ENCODE assay signal across 11 cellular contexts in genomic region chr1:46288485-46289133, GRCh38. TPM values are rescaled to one million over a fixed set of nuclear protein-coding genes. Genes with fewer than 3 reads are reported as not detected.
DNase-seq lines count a peak whose midpoint lies in the region; ATAC-seq and TF ChIP-seq lines count a peak whose summit lies in the region.
"Had no signal": no experiment of that assay in that cellular context is flagged by ENCODE, and none has a peak within 500 bp of the region (broad histone marks: within the 10 kb centered on the region; RNA-seq: fewer than 3 reads in every experiment).

No MANE protein-coding gene starts in this region.

- no peak for DNase-seq in activated T-cell treated with anti-CD3 and anti-CD28 coated beads, Interleukin-2, amount 50 U/mL, for 24 hours
- no peak for DNase-seq in activated T-cell treated with anti-CD3 and anti-CD28 coated beads for 4 hours
- DNase-seq in activated CD8-positive, alpha-beta T cell treated with anti-CD3 and anti-CD28 coated beads, Interleukin-2, amount 10 ng/mL, durations not matched to agents 7 days and 5 days = no peak
- DNase-seq in fibroblast of the aortic adventitia (ENCODE audit: low read depth) = peak; percentile 19
- no peak for DNase-seq in stimulated activated effector memory CD8-positive, alpha-beta T cell treated with anti-CD3 and anti-CD28 coated beads, Interleukin-12 subunit alpha, Interleukin-12 subunit beta, amount 100 ng/mL, for 72 hours (ENCODE audit: low spot score in 2 of 2)
- DNase-seq in foreskin melanocyte = no peak
- DNase-seq in immature natural killer cell = no peak
- DNase-seq: activated CD4-positive, alpha-beta T cell treated with anti-CD3 and anti-CD28 coated beads, Interleukin-2, amount 50 U/mL, for 1 hour; SHP77 treated with DMSO at 0.1 percent for 48 hours had no signal

- no peaks in the 10 kb centered on the region for H3K27me3 Mint-ChIP-seq in activated T-cell treated with anti-CD3 and anti-CD28 coated beads, Interleukin-2, amount 50 U/mL, for 24 hours
- no peaks in the 10 kb centered on the region for H3K27me3 Mint-ChIP-seq in activated CD8-positive, alpha-beta T cell treated with anti-CD3 and anti-CD28 coated beads, Interleukin-2, amount 10 ng/mL, durations not matched to agents 7 days and 5 days (ENCODE audit: low read depth)
- peaks cover 0 to 2% (median 0%) of the 10 kb centered on the region in 3 donors for H3K27me3 Mint-ChIP-seq in immature natural killer cell (ENCODE audit: low read depth in 3 of 3)

- CTCF ChIA-PET in activated CD8-positive, alpha-beta T cell treated with anti-CD3 and anti-CD28 coated beads, Interleukin-2, amount 10 ng/mL, durations not matched to agents 7 days and 5 days (lab: Charles Lee) = interaction anchor here (1.0 kb wide), 1 partner anchor 11 kb away, joined by 3 read pairs; no protein-coding TSS in a partner anchor

- ATAC-seq in activated CD8-positive, alpha-beta T cell treated with anti-CD3 and anti-CD28 coated beads, Interleukin-2, amount 10 ng/mL, durations not matched to agents 7 days and 5 days = no peak
- ATAC-seq in stimulated activated effector memory CD8-positive, alpha-beta T cell treated with anti-CD3 and anti-CD28 coated beads, Interleukin-12 subunit alpha, Interleukin-12 subunit beta, amount 100 ng/mL, for 72 hours = no peak
- no peak for ATAC-seq in HG03378 (IDR thresholded peaks at IDR 0.05; ENCODE audit: unreplicated experiment)

- peaks cover 73% of the 10 kb centered on the region for H3K36me3 Mint-ChIP-seq in activated T-cell treated with anti-CD3 and anti-CD28 coated beads, Interleukin-2, amount 50 U/mL, for 24 hours (ENCODE audit: low read depth)
- peaks cover 40% of the 10 kb centered on the region for H3K36me3 Mint-ChIP-seq in activated CD8-positive, alpha-beta T cell treated with anti-CD3 and anti-CD28 coated beads, Interleukin-2, amount 10 ng/mL, durations not matched to agents 7 days and 5 days (ENCODE audit: low read depth)
- peaks cover 68% of the 10 kb centered on the region for H3K36me3 Mint-ChIP-seq in stimulated activated effector memory CD8-positive, alpha-beta T cell treated with anti-CD3 and anti-CD28 coated beads, Interleukin-12 subunit alpha, Interleukin-12 subunit beta, amount 100 ng/mL, for 72 hours
- H3K36me3 Mint-ChIP-seq in immature natural killer cell = peaks cover 9 to 39% (median 15%) of the 10 kb centered on the region in 3 donors

- no peaks in the 10 kb centered on the region for H3K9me3 Mint-ChIP-seq in activated T-cell treated with anti-CD3 and anti-CD28 coated beads, Interleukin-2, amount 50 U/mL, for 24 hours
- H3K9me3 Mint-ChIP-seq in activated CD8-positive, alpha-beta T cell treated with anti-CD3 and anti-CD28 coated beads, Interleukin-2, amount 10 ng/mL, durations not matched to agents 7 days and 5 days (ENCODE audit: insufficient read depth) = no peaks in the 10 kb centered on the region
- H3K9me3 Mint-ChIP-seq in stimulated activated effector memory CD8-positive, alpha-beta T cell treated with anti-CD3 and anti-CD28 coated beads, Interleukin-12 subunit alpha, Interleukin-12 subunit beta, amount 100 ng/mL, for 72 hours = no peaks in the 10 kb centered on the region
- peaks cover 0 to 1% (median 0%) of the 10 kb centered on the region in 6 donors for H3K9me3 Mint-ChIP-seq in immature natural killer cell

- POLR2A ChIA-PET in activated CD8-positive, alpha-beta T cell treated with anti-CD3 and anti-CD28 coated beads, Interleukin-2, amount 10 ng/mL, durations not matched to agents 7 days and 5 days (lab: Charles Lee) = interaction anchor here (1.0 kb wide), 1 partner anchor 14 kb away, joined by 3 read pairs; the partner anchor contains the start of genes LRRC41 and UQCRH

- no peak for TF ChIP-seq CTCF in fibroblast of the aortic adventitia (IDR thresholded peaks at IDR 0.05; ENCODE audit: insufficient read depth, low read length)

- H3K4me1 Mint-ChIP-seq in activated T-cell treated with anti-CD3 and anti-CD28 coated beads, Interleukin-2, amount 50 U/mL, for 24 hours (ENCODE audit: low read depth) = peaks cover 21% of the 10 kb centered on the region
- peaks cover 30% of the 10 kb centered on the region for H3K4me1 Mint-ChIP-seq in activated CD8-positive, alpha-beta T cell treated with anti-CD3 and anti-CD28 coated beads, Interleukin-2, amount 10 ng/mL, durations not matched to agents 7 days and 5 days (ENCODE audit: low read depth)
- H3K4me1 Mint-ChIP-seq in stimulated activated effector memory CD8-positive, alpha-beta T cell treated with anti-CD3 and anti-CD28 coated beads, Interleukin-12 subunit alpha, Interleukin-12 subunit beta, amount 100 ng/mL, for 72 hours = peaks cover 8% of the 10 kb centered on the region
- peaks cover 4 to 6% of the 10 kb centered on the region in 2 donors for H3K4me1 Mint-ChIP-seq in immature natural killer cell

- peak overlapping the region; percentile 50 for H3K27ac Mint-ChIP-seq in activated T-cell treated with anti-CD3 and anti-CD28 coated beads, Interleukin-2, amount 50 U/mL, for 24 hours
- H3K27ac Mint-ChIP-seq in activated CD8-positive, alpha-beta T cell treated with anti-CD3 and anti-CD28 coated beads, Interleukin-2, amount 10 ng/mL, durations not matched to agents 7 days and 5 days = peak overlapping the region; percentile 1
- peak overlapping the region; percentile 35 for H3K27ac Mint-ChIP-seq in stimulated activated effector memory CD8-positive, alpha-beta T cell treated with anti-CD3 and anti-CD28 coated beads, Interleukin-12 subunit alpha, Interleukin-12 subunit beta, amount 100 ng/mL, for 72 hours
- no peak overlapping the region for H3K27ac Mint-ChIP-seq in immature natural killer cell

- no peak overlapping the region for H3K4me3 Mint-ChIP-seq in activated T-cell treated with anti-CD3 and anti-CD28 coated beads, Interleukin-2, amount 50 U/mL, for 24 hours
- no peak overlapping the region for H3K4me3 Mint-ChIP-seq in activated CD8-positive, alpha-beta T cell treated with anti-CD3 and anti-CD28 coated beads, Interleukin-2, amount 10 ng/mL, durations not matched to agents 7 days and 5 days
- H3K4me3 Mint-ChIP-seq in stimulated activated effector memory CD8-positive, alpha-beta T cell treated with anti-CD3 and anti-CD28 coated beads, Interleukin-12 subunit alpha, Interleukin-12 subunit beta, amount 100 ng/mL, for 72 hours = no peak overlapping the region
- H3K4me3 Mint-ChIP-seq in immature natural killer cell = no peak overlapping the region

- H3K4me3 ChIP-seq in fibroblast of the aortic adventitia (ENCODE audit: low read depth, low read length) = no peak overlapping the region
- H3K4me3 ChIP-seq: BLaER1 had no signal

RNA-seq across cellular contexts. Expression of gene LRRC41, which starts 14.8 kb away (rescaled TPM):
- 10 to 100 TPM; 32.6 to 33.9 TPM for total RNA-seq in activated CD8-positive, alpha-beta T cell treated with anti-CD3 and anti-CD28 coated beads, Interleukin-2, amount 10 ng/mL, durations not matched to agents 7 days and 5 days
- 40.9 and 66.4 TPM in 2 replicates for total RNA-seq in fibroblast of the aortic adventitia (ENCODE audit: low replicate concordance)
- polyA plus RNA-seq in immature natural killer cell = 10 to 100 TPM; 44.2 to 71.6 (median 65.4) TPM

RNA-seq across cellular contexts. Expression of gene UQCRH, which starts 14.9 kb away (rescaled TPM):
- total RNA-seq in activated CD8-positive, alpha-beta T cell treated with anti-CD3 and anti-CD28 coated beads, Interleukin-2, amount 10 ng/mL, durations not matched to agents 7 days and 5 days = 100 to 1,000 TPM; 333 to 343 TPM
- total RNA-seq in fibroblast of the aortic adventitia (ENCODE audit: low replicate concordance) = 595 and 603 TPM in 2 replicates
- 100 to 1,000 TPM; 222 to 278 (median 252) TPM for polyA plus RNA-seq in immature natural killer cell

RNA-seq across cellular contexts. Expression of gene RAD54L, which starts 41.0 kb away (rescaled TPM):
- total RNA-seq in activated CD8-positive, alpha-beta T cell treated with anti-CD3 and anti-CD28 coated beads, Interleukin-2, amount 10 ng/mL, durations not matched to agents 7 days and 5 days = 10 to 100 TPM; 59.3 to 63.9 TPM
- 0.90 and 9.7 TPM in 2 replicates for total RNA-seq in fibroblast of the aortic adventitia (ENCODE audit: low replicate concordance)
- polyA plus RNA-seq in immature natural killer cell = under 1 TPM in 2 of 3 donors, not detected in 1; 0.51 to 0.90 TPM

RNA-seq across cellular contexts. Expression of gene NSUN4, which starts 52.0 kb away (rescaled TPM):
- 10 to 100 TPM; 22.3 to 22.5 TPM for total RNA-seq in activated CD8-positive, alpha-beta T cell treated with anti-CD3 and anti-CD28 coated beads, Interleukin-2, amount 10 ng/mL, durations not matched to agents 7 days and 5 days
- total RNA-seq in fibroblast of the aortic adventitia (ENCODE audit: low replicate concordance) = 15.9 and 20.6 TPM in 2 replicates
- polyA plus RNA-seq in immature natural killer cell = 10 to 100 TPM in 1 of 3 donors, 1 to 10 TPM in 2; 3.4 to 16.3 (median 7.4) TPM

Comparison
In these comparisons a context has a peak if more than half of its experiments do, and no peak if none do; other contexts are left out.
1. H3K27ac Mint-ChIP-seq: peak in activated T-cell treated with anti-CD3 and anti-CD28 coated beads, Interleukin-2, amount 50 U/mL, for 24 hours (single experiment), activated CD8-positive, alpha-beta T cell treated with anti-CD3 and anti-CD28 coated beads, Interleukin-2, amount 10 ng/mL, durations not matched to agents 7 days and 5 days (single experiment) and stimulated activated effector memory CD8-positive, alpha-beta T cell treated with anti-CD3 and anti-CD28 coated beads, Interleukin-12 subunit alpha, Interleukin-12 subunit beta, amount 100 ng/mL, for 72 hours (single experiment); none in immature natural killer cell (0 of 6).